Comparison of ENCODE assay signal across 26 cellular contexts in genomic region chr7:11379641-11380040, GRCh38.
"Had no signal": no experiment of that assay in that cellular context is flagged by ENCODE, and none has a peak within 500 bp of the region (broad histone marks: within the 10 kb centered on the region; RNA-seq: fewer than 3 reads in every experiment).

No MANE protein-coding gene starts in this region.

- H3K27ac Mint-ChIP-seq: immature natural killer cell; naive thymus-derived CD4-positive, alpha-beta T cell; nephron progenitor cell; stimulated activated naive B cell treated with anti-CD40 and anti-IgM and Interleukin-4, amounts not matched to agents 10 μg/mL and 1 μg/mL and 100 μg/mL, for 72 hours; stimulated activated naive CD8-positive, alpha-beta T cell treated with anti-CD3 and anti-CD28 coated beads, Interleukin-15, amount 100 ng/mL, for 72 hours had no signal

- H3K4me1 ChIP-seq: esophagus muscularis mucosa, foreskin keratinocyte, right lobe of liver, suprapubic skin, transverse colon, upper lobe of right lung, vagina had no signal

- FAIRE-seq: endothelial cell of umbilical vein, small intestine had no signal

- H3K9me3 Mint-ChIP-seq: naive thymus-derived CD4-positive, alpha-beta T cell; nephron progenitor cell; stimulated activated naive B cell treated with anti-CD40 and anti-IgM and Interleukin-4, amounts not matched to agents 10 μg/mL and 1 μg/mL and 100 μg/mL, for 72 hours; stimulated activated naive CD8-positive, alpha-beta T cell treated with anti-CD3 and anti-CD28 coated beads, Interleukin-15, amount 100 ng/mL, for 72 hours had no signal

- H3K4me1 Mint-ChIP-seq: immature natural killer cell; naive thymus-derived CD4-positive, alpha-beta T cell; nephron progenitor cell; stimulated activated naive B cell treated with anti-CD40 and anti-IgM and Interleukin-4, amounts not matched to agents 10 μg/mL and 1 μg/mL and 100 μg/mL, for 72 hours; stimulated activated naive CD8-positive, alpha-beta T cell treated with anti-CD3 and anti-CD28 coated beads, Interleukin-15, amount 100 ng/mL, for 72 hours had no signal

- H3K9me3 ChIP-seq: esophagus muscularis mucosa, ovary, right lobe of liver, suprapubic skin, transverse colon, upper lobe of right lung, vagina had no signal

- DNase-seq: dermis blood vessel endothelial cell; effector memory CD4-positive, alpha-beta T cell; foreskin keratinocyte; immature natural killer cell; islet precursor cell; mesenchymal stem cell; midbrain; naive thymus-derived CD4-positive, alpha-beta T cell; nephron progenitor cell; occipital lobe; ovary; posterior cingulate gyrus; right lobe of liver; small intestine; stimulated activated CD4-positive, alpha-beta T cell treated with anti-CD3 and anti-CD28 coated beads, Interleukin-15, amount 100 ng/mL, for 24 hours; stimulated activated CD4-positive, alpha-beta T cell treated with anti-CD3 and anti-CD28 coated beads, Interleukin-2, amount 100 ng/mL, for 48 hours; stimulated activated naive B cell treated with anti-CD40 and anti-IgM and Interleukin-4, amounts not matched to agents 10 μg/mL and 1 μg/mL and 100 μg/mL, for 72 hours; stimulated activated naive CD8-positive, alpha-beta T cell treated with anti-CD3 and anti-CD28 coated beads, Interleukin-15, amount 100 ng/mL, for 72 hours; transverse colon; upper lobe of right lung had no signal

- ATAC-seq: foreskin keratinocyte; left lobe of liver; naive thymus-derived CD4-positive, alpha-beta T cell; right lobe of liver; stimulated activated naive B cell treated with anti-CD40 and anti-IgM and Interleukin-4, amounts not matched to agents 10 μg/mL and 1 μg/mL and 100 μg/mL, for 72 hours; stimulated activated naive CD8-positive, alpha-beta T cell treated with anti-CD3 and anti-CD28 coated beads, Interleukin-15, amount 100 ng/mL, for 72 hours; upper lobe of right lung had no signal

- H3K36me3 ChIP-seq: esophagus muscularis mucosa, ovary, right lobe of liver, suprapubic skin, transverse colon, upper lobe of right lung, vagina had no signal

- H3K4me3 ChIP-seq: coronary artery, esophagus muscularis mucosa, ovary, right lobe of liver, suprapubic skin, transverse colon, upper lobe of right lung, vagina had no signal

- H3K27me3 ChIP-seq: esophagus muscularis mucosa, foreskin keratinocyte, ovary, right lobe of liver, suprapubic skin, transverse colon, upper lobe of right lung, vagina had no signal

- H3K27ac ChIP-seq: coronary artery, esophagus muscularis mucosa, foreskin keratinocyte, ovary, right lobe of liver, suprapubic skin, transverse colon, upper lobe of right lung, vagina had no signal

- H3K27me3 Mint-ChIP-seq: naive thymus-derived CD4-positive, alpha-beta T cell; stimulated activated naive B cell treated with anti-CD40 and anti-IgM and Interleukin-4, amounts not matched to agents 10 μg/mL and 1 μg/mL and 100 μg/mL, for 72 hours; stimulated activated naive CD8-positive, alpha-beta T cell treated with anti-CD3 and anti-CD28 coated beads, Interleukin-15, amount 100 ng/mL, for 72 hours had no signal

- H3K4me3 Mint-ChIP-seq: immature natural killer cell; naive thymus-derived CD4-positive, alpha-beta T cell; nephron progenitor cell; stimulated activated naive B cell treated with anti-CD40 and anti-IgM and Interleukin-4, amounts not matched to agents 10 μg/mL and 1 μg/mL and 100 μg/mL, for 72 hours; stimulated activated naive CD8-positive, alpha-beta T cell treated with anti-CD3 and anti-CD28 coated beads, Interleukin-15, amount 100 ng/mL, for 72 hours had no signal

- H3K36me3 Mint-ChIP-seq: immature natural killer cell; naive thymus-derived CD4-positive, alpha-beta T cell; stimulated activated naive B cell treated with anti-CD40 and anti-IgM and Interleukin-4, amounts not matched to agents 10 μg/mL and 1 μg/mL and 100 μg/mL, for 72 hours had no signal
